2 cellular contexts compared by ENCODE assay signal in the genomic region with DNA sequence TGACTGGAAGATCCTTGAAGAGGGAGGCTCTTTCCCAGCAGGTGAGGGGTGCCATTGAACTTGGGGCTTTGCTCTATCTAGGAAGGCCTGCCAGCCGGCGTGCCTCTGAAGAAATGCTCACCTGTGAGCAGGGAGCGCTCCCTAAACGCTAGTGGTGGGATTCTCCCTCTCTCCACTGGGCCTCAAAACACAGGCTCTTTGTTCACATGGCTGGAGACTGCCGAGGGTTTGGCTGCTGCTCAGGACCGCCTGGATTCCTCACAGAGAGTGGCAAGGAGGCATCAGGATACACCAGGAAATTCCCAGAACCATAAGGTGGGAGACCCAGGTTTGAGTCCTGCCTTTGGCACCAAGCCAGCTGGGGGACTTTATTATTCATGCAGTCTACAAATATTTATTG.
TF ChIP-seq lines count a peak whose summit lies in the region.

No MANE protein-coding gene starts in this region.

TF ChIP-seq in IMR-90, 13 proteins besides CTCF, POLR2A, EP300 and RAD21:
- TF ChIP-seq FOS (IDR thresholded peaks at IDR 0.05; ENCODE audit: low read depth, low read length) (no peak), MAFK (IDR thresholded peaks at IDR 0.05; ENCODE audit: low read depth, low read length) (no peak), NFE2L2 (IDR thresholded peaks at IDR 0.05; ENCODE audit: low read depth, low read length) (no peak), RCOR1 (IDR thresholded peaks at IDR 0.05; ENCODE audit: insufficient replicate concordance, low read length) (no peak)

TF ChIP-seq in HEK293T, 16 proteins besides CTCF, POLR2A, EP300 and RAD21 (continued from another document):
- TF ChIP-seq HDGF (IDR thresholded peaks at IDR 0.05; ENCODE audit: borderline replicate concordance) (no peak), L3MBTL2 (conservative IDR thresholded peaks at IDR 0.05) (no peak), ARNT (IDR thresholded peaks at IDR 0.05) (no peak), PKNOX1 (IDR thresholded peaks at IDR 0.05) (no peak), BHLHE40 (IDR thresholded peaks at IDR 0.05; ENCODE audit: borderline replicate concordance) (no peak), FOXA1 (IDR thresholded peaks at IDR 0.05) (no peak), SP1 (IDR thresholded peaks at IDR 0.05) (no peak), ZNF384 (IDR thresholded peaks at IDR 0.05) (no peak), FOXK2 (IDR thresholded peaks at IDR 0.05) (no peak), NFRKB (IDR thresholded peaks at IDR 0.05) (no peak)
TF ChIP-seq in HEK293T: peak in this region for 0.
